ENCODE assay signal across 19 cellular contexts in genomic region chr11:3077174-3077839, GRCh38. TPM values are rescaled to one million over a fixed set of nuclear protein-coding genes. Genes with fewer than 3 reads are reported as not detected.
DNase-seq lines count a peak whose midpoint lies in the region; ATAC-seq and TF ChIP-seq lines count a peak whose summit lies in the region.
"Had no signal": no experiment of that assay in that cellular context is flagged by ENCODE, and none has a peak within 500 bp of the region (broad histone marks: within the 10 kb centered on the region; RNA-seq: fewer than 3 reads in every experiment).

No MANE protein-coding gene starts in this region.

- H3K36me3 Mint-ChIP-seq in osteocyte (ENCODE audit: unreplicated experiment) = no peaks in the 10 kb centered on the region
- H3K36me3 Mint-ChIP-seq: CD4-positive, CD25-positive, alpha-beta regulatory T cell had no signal

- H2BK5ac ChIP-seq in neuronal stem cell (ENCODE audit: low read length) = peak overlapping the region; percentile 39

- no peak for ATAC-seq in Right ventricle myocardium superior (ENCODE audit: poor library complexity)

- no peak overlapping the region for H3K23ac ChIP-seq in neuronal stem cell (ENCODE audit: low read depth, low read length, poor library complexity)

- H4K91ac ChIP-seq in neuronal stem cell (ENCODE audit: low read depth, low read length, poor library complexity) = no peak overlapping the region

- no peaks in the 10 kb centered on the region for H3K9me3 ChIP-seq in left ventricle myocardium inferior (replicated peaks)
- H3K9me3 ChIP-seq in neuronal stem cell (replicated peaks in 1 of 2; ENCODE audit: control insufficient read depth in 2 of 2, insufficient read depth in 1 of 2, low read depth in 1 of 2, low read length in 2 of 2) = no peaks in the 10 kb centered on the region
- no peaks in the 10 kb centered on the region for H3K9me3 ChIP-seq in esophagus squamous epithelium
- H3K9me3 ChIP-seq: BE2C, Peyer's patch had no signal

- H3K27ac Mint-ChIP-seq in osteocyte (ENCODE audit: unreplicated experiment) = no peak overlapping the region
- H3K27ac Mint-ChIP-seq: CD4-positive, CD25-positive, alpha-beta regulatory T cell; H9 had no signal

- H2BK120ac ChIP-seq in neuronal stem cell (ENCODE audit: low read depth, low read length) = no peak overlapping the region

- H3K36me3 ChIP-seq in left ventricle myocardium inferior = no peaks in the 10 kb centered on the region
- H3K36me3 ChIP-seq in neuronal stem cell (replicated peaks in 1 of 2; ENCODE audit: control insufficient read depth in 2 of 2, insufficient read depth in 2 of 2, low read length in 2 of 2) = peaks cover 0 to 1% of the 10 kb centered on the region in 2 donors
- H3K36me3 ChIP-seq in esophagus squamous epithelium = no peaks in the 10 kb centered on the region
- H3K36me3 ChIP-seq: BE2C, Peyer's patch had no signal

- peak overlapping the region; percentile 86 for H2AK5ac ChIP-seq in neuronal stem cell (ENCODE audit: low read depth, low read length)

- H2BK12ac ChIP-seq in neuronal stem cell (ENCODE audit: low read length) = no peak overlapping the region

- H3K14ac ChIP-seq in neuronal stem cell (ENCODE audit: low read length) = no peak overlapping the region

- H3K27ac ChIP-seq in left ventricle myocardium inferior (replicated peaks) (no peak overlapping the region), neuronal stem cell (replicated peaks; ENCODE audit: low read length) (no peak overlapping the region), esophagus squamous epithelium (no peak overlapping the region)
- H3K27ac ChIP-seq: 22Rv1, Peyer's patch, SK-N-MC had no signal

- TF ChIP-seq CTCF in left ventricle myocardium inferior (IDR thresholded peaks at IDR 0.05; ENCODE audit: borderline replicate concordance) (no peak), osteocyte (IDR thresholded peaks at IDR 0.05) (no peak), esophagus squamous epithelium (IDR thresholded peaks at IDR 0.05) (no peak)

- intact Hi-C loops in Right ventricle myocardium superior (cut with DNase I) (no loop called here), left ventricle myocardium inferior (cut with micrococcal nuclease) (no loop called here), esophagus squamous epithelium (cut with DNase I) (no loop called here)

- no peaks in the 10 kb centered on the region for H3K9me3 Mint-ChIP-seq in osteocyte (ENCODE audit: unreplicated experiment)

- H2AFZ ChIP-seq in neuronal stem cell (ENCODE audit: low read length) = no peak overlapping the region

- no peak overlapping the region for H3K4me3 Mint-ChIP-seq in osteocyte (ENCODE audit: unreplicated experiment)
- H3K4me3 Mint-ChIP-seq: CD4-positive, CD25-positive, alpha-beta regulatory T cell; H9 had no signal

- H3K9ac ChIP-seq in neuronal stem cell (ENCODE audit: low read depth, low read length, poor library complexity) = no peak overlapping the region

- no peak overlapping the region for H3K4ac ChIP-seq in neuronal stem cell (ENCODE audit: low read length)

- H3K27me3 Mint-ChIP-seq in osteocyte (ENCODE audit: unreplicated experiment) = peaks cover 5% of the 10 kb centered on the region

- no peaks in the 10 kb centered on the region for H3K79me1 ChIP-seq in neuronal stem cell (ENCODE audit: low read depth, low read length)

- H4K8ac ChIP-seq in neuronal stem cell (ENCODE audit: low read depth, low read length) = peak overlapping the region; percentile 65

- H3K4me3 ChIP-seq in left ventricle myocardium inferior (no peak overlapping the region), neuronal stem cell (ENCODE audit: low read length in 2 of 2) (peak overlapping the region in 1 of 2 donors; percentile 9), esophagus squamous epithelium (no peak overlapping the region)
- H3K4me3 ChIP-seq: Peyer's patch, SK-N-MC had no signal

- H2BK15ac ChIP-seq in neuronal stem cell (ENCODE audit: low read length) = peak overlapping the region; percentile 87

- H3K4me1 Mint-ChIP-seq in osteocyte (ENCODE audit: unreplicated experiment) = peaks cover 11% of the 10 kb centered on the region

- H3K27me3 ChIP-seq in left ventricle myocardium inferior (ENCODE audit: low read depth) = peaks cover 7% of the 10 kb centered on the region
- no peaks in the 10 kb centered on the region for H3K27me3 ChIP-seq in neuronal stem cell (ENCODE audit: control insufficient read depth in 3 of 3, insufficient read depth in 3 of 3, low read depth in 1 of 3, low read length in 3 of 3)
- H3K27me3 ChIP-seq in esophagus squamous epithelium = peaks cover 0 to 4% (median 0%) of the 10 kb centered on the region in 4 donors
- H3K27me3 ChIP-seq: BE2C, Peyer's patch had no signal

- no CpG with 5 or more reads among the region's 11 CpGs for WGBS in neuronal stem cell (ENCODE audit: extremely low coverage in 2 of 2, insufficient read length in 2 of 2, insufficient replicate concordance in 1 of 2), 2 donors
- WGBS in esophagus squamous epithelium, 2 donors = 86 to 92% methylated on average over 6 to 9 of the region's 11 CpGs

- peak; percentile 10 for DNase-seq in Right ventricle myocardium superior
- DNase-seq in left ventricle myocardium inferior = no peak
- peak; percentile 15 for DNase-seq in left kidney (ENCODE audit: low read depth, low spot score)
- no peak for DNase-seq in neuronal stem cell (ENCODE audit: low spot score)
- DNase-seq in GOT3 (lab: John Stamatoyannopoulos, UW) = no peak
- no peak for DNase-seq in osteocyte (ENCODE audit: extremely low spot score, unreplicated experiment)
- DNase-seq in stimulated activated CD4-positive, alpha-beta T cell treated with anti-CD3 and anti-CD28 coated beads, Interleukin-15, amount 100 ng/mL, for 24 hours = no peak
- no peak for DNase-seq in esophagus squamous epithelium (lab: John Stamatoyannopoulos, UW)
- DNase-seq: BE2C; CD4-positive, CD25-positive, alpha-beta regulatory T cell; COR-L47; DMS 273 treated with DMSO at 0.1 percent for 48 hours; DND-41; H9; NCI-H1105; NCI-H2081; Peyer's patch had no signal

- TF ChIP-seq POLR2A in esophagus squamous epithelium (IDR thresholded peaks at IDR 0.05) = no peak

- H3K18ac ChIP-seq in neuronal stem cell (ENCODE audit: low read length) = peak overlapping the region; percentile 64

- H3K4me1 ChIP-seq in left ventricle myocardium inferior = peaks cover 18% of the 10 kb centered on the region
- H3K4me1 ChIP-seq in neuronal stem cell (ENCODE audit: control insufficient read depth in 2 of 2, insufficient read depth in 1 of 2, low read depth in 1 of 2, low read length in 2 of 2) = peaks cover 3 to 4% of the 10 kb centered on the region in 2 donors
- H3K4me1 ChIP-seq in esophagus squamous epithelium = no peaks in the 10 kb centered on the region
- H3K4me1 ChIP-seq: BE2C, Peyer's patch had no signal

- no peak overlapping the region for H3K4me2 ChIP-seq in neuronal stem cell (ENCODE audit: insufficient read depth, low read length, poor library complexity, severe bottlenecking)

RNA-seq across cellular contexts. Expression of gene CARS1, which starts 20.1 kb away (rescaled TPM):
- total RNA-seq in Right ventricle myocardium superior (12.8 TPM), left ventricle myocardium inferior (14.3 TPM), osteocyte (134 and 148 TPM in 2 replicates), esophagus squamous epithelium (10 to 100 TPM; 22.7 to 35.7 (median 28.4) TPM)
- 21.3 TPM for polyA plus RNA-seq in neuronal stem cell (2013, experiment 1 of 2)
- 20.1 TPM for polyA plus RNA-seq in neuronal stem cell (2013, experiment 2 of 2)

Comparison
In these comparisons a context has a peak if more than half of its experiments do, and no peak if none do; other contexts are left out.
1. DNase-seq: peak in Right ventricle myocardium superior (single experiment) and left kidney (single experiment); none in left ventricle myocardium inferior (single experiment), neuronal stem cell (single experiment), GOT3 (single experiment), osteocyte (single experiment), stimulated activated CD4-positive, alpha-beta T cell treated with anti-CD3 and anti-CD28 coated beads, Interleukin-15, amount 100 ng/mL, for 24 hours (single experiment) and esophagus squamous epithelium (single experiment).